In the genomic region with DNA sequence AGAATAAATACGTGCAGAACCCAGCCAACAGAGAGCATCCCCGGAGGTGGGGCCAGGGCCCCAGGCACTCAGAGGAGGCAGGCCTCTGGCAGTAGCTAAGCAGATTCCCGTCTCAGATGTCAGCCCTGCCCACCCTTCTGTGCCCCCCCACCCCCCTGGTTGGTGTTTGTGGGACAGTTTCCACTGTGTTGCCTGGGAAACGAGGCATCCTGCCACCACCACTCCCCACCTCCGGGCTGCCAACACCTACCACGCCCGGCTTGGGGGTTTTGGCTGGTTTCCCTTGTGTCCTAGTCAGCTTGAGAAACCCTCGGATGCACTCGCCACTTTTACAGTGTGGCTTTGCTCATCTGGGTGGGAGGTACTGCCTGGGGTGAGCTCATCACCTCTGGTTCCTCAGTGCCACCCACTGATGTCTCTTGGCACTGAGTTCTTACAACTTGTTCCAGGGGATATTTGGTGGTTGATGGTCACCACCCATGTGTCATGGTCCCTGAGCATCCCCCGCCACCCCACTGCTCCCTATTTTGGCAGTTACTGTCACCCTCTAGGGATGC, we compare ENCODE assay signal across 9 cellular contexts.
A peak's percentile ranks its signal among the peaks of the same experiment; 100 is the strongest.
DNase-seq lines count a peak whose midpoint lies in the region; ATAC-seq, FAIRE-seq and TF ChIP-seq lines count a peak whose summit lies in the region.
"Had no signal": no experiment of that assay in that cellular context is flagged by ENCODE, and none has a peak within 500 bp of the region (broad histone marks: within the 10 kb centered on the region; RNA-seq: fewer than 3 reads in every experiment).

No MANE protein-coding gene starts in this region.

- no peak overlapping the region for H2AFZ ChIP-seq in Loucy (ENCODE audit: low read length)

- no peak for FAIRE-seq in GM12892 (lab: Jason Lieb, UNC)

- DNase-seq in AG04450 (ENCODE audit: low read depth, low spot score), result peak; percentile 36
- peak; percentile 88 for DNase-seq in activated CD4-positive, alpha-beta T cell treated with anti-CD3 and anti-CD28 coated beads for 48 hours
- no peak for DNase-seq in chondrocyte (ENCODE audit: low spot score)
- DNase-seq in occipital lobe (lab: John Stamatoyannopoulos, UW), result peak; percentile 56
- DNase-seq in GM12892 (ENCODE audit: insufficient read length), result no peak
- no peak for DNase-seq in Kasumi-1 (lab: John Stamatoyannopoulos, UW)

- no peak overlapping the region for H3K9ac ChIP-seq in Loucy (ENCODE audit: low read depth, low read length, poor library complexity, severe bottlenecking)

- TF ChIP-seq POLR2A in GM12892 (IDR thresholded peaks at IDR 0.05; ENCODE audit: low read depth, low read length), result no peak

- ATAC-seq in GM21447 (IDR thresholded peaks at IDR 0.05; ENCODE audit: unreplicated experiment), result no peak

- no peaks in the 10 kb centered on the region for H3K9me3 Mint-ChIP-seq in chondrocyte (ENCODE audit: low read depth)

- TF ChIP-seq CTCF in AG04450 (IDR thresholded peaks at IDR 0.05; ENCODE audit: low read depth, low read length) (no peak), Loucy (conservative IDR thresholded peaks at IDR 0.05; ENCODE audit: low read length) (no peak), chondrocyte (IDR thresholded peaks at IDR 0.05) (peak; percentile 28)

- H3K27me3 Mint-ChIP-seq in chondrocyte (ENCODE audit: low read depth), result no peaks in the 10 kb centered on the region

- H3K4me3 ChIP-seq in AG04450 (ENCODE audit: low read depth, low read length) (no peak overlapping the region), Loucy (ENCODE audit: low read length, poor library complexity, severe bottlenecking) (no peak overlapping the region)
- H3K4me3 ChIP-seq: breast epithelium had no signal

- no peak overlapping the region for H3K4me3 Mint-ChIP-seq in chondrocyte (ENCODE audit: unreplicated experiment)

- peak overlapping the region; percentile 38 for H3K27ac Mint-ChIP-seq in chondrocyte (ENCODE audit: unreplicated experiment)

- peak overlapping the region; percentile 52 for H3K27ac ChIP-seq in AG04450 (ENCODE audit: low read depth, low read length)
- H3K27ac ChIP-seq: breast epithelium had no signal

- peak overlapping the region; percentile 37 for H3K4me2 ChIP-seq in Loucy (ENCODE audit: low read depth, low read length, poor library complexity, severe bottlenecking)

- CTCF ChIA-PET in AG04450 (lab: Charles Lee), result interaction anchor here (0.9 kb wide), 2 partner anchors 92 to 111 kb away, joined by 3 read pairs; no protein-coding TSS in a partner anchor

- no peaks in the 10 kb centered on the region for H3K27me3 ChIP-seq in AG04450 (ENCODE audit: control insufficient read depth, insufficient read depth, low read length)
- H3K27me3 ChIP-seq in Loucy (ENCODE audit: insufficient read depth, low read length, poor library complexity, severe bottlenecking), result no peaks in the 10 kb centered on the region
- H3K27me3 ChIP-seq: breast epithelium had no signal

- peaks cover 20% of the 10 kb centered on the region for H3K4me1 ChIP-seq in Loucy (ENCODE audit: insufficient read depth, low read length, poor library complexity, severe bottlenecking)
- H3K4me1 ChIP-seq: breast epithelium had no signal

- H3K36me3 Mint-ChIP-seq in chondrocyte (ENCODE audit: low read depth), result no peaks in the 10 kb centered on the region

- H3K79me2 ChIP-seq in Loucy (ENCODE audit: insufficient read depth, low read length), result no peaks in the 10 kb centered on the region

- POLR2A ChIA-PET in AG04450 (lab: Yijun Ruan, JAX), result interaction anchor here (0.8 to 2.5 kb wide), 3 partner anchors 48 to 89 kb away, joined by 3 to 14 read pairs (median 5); a partner anchor contains a TSS

- no peaks in the 10 kb centered on the region for H3K36me3 ChIP-seq in Loucy (ENCODE audit: insufficient read depth, low read length)
- H3K36me3 ChIP-seq: breast epithelium had no signal

- H3K9me2 ChIP-seq in Loucy (replicated peaks; ENCODE audit: low read depth, low read length), result no peaks in the 10 kb centered on the region

- H3K4me1 Mint-ChIP-seq in chondrocyte (ENCODE audit: low read depth), result peaks cover 32% of the 10 kb centered on the region

- H3F3A ChIP-seq in Loucy (ENCODE audit: low read depth), result no peaks in the 10 kb centered on the region

- H4K20me1 ChIP-seq in Loucy (ENCODE audit: insufficient read depth, low read length, poor library complexity, severe bottlenecking), result no peaks in the 10 kb centered on the region

- H3K9me3 ChIP-seq in AG04450 (ENCODE audit: control insufficient read depth, insufficient read depth, low read length), result no peaks in the 10 kb centered on the region
- H3K9me3 ChIP-seq in Loucy (ENCODE audit: insufficient read depth, low read depth, low read length), result no peaks in the 10 kb centered on the region
- H3K9me3 ChIP-seq: breast epithelium had no signal

Comparison
In these comparisons a context has a peak if more than half of its experiments do, and no peak if none do; other contexts are left out.
1. DNase-seq: peak in AG04450 (single experiment), activated CD4-positive, alpha-beta T cell treated with anti-CD3 and anti-CD28 coated beads for 48 hours (single experiment) and occipital lobe (single experiment); none in chondrocyte (single experiment), GM12892 (single experiment) and Kasumi-1 (0 of 2).